Comparison of ENCODE assay signal across 1 cellular context in the genomic region with DNA sequence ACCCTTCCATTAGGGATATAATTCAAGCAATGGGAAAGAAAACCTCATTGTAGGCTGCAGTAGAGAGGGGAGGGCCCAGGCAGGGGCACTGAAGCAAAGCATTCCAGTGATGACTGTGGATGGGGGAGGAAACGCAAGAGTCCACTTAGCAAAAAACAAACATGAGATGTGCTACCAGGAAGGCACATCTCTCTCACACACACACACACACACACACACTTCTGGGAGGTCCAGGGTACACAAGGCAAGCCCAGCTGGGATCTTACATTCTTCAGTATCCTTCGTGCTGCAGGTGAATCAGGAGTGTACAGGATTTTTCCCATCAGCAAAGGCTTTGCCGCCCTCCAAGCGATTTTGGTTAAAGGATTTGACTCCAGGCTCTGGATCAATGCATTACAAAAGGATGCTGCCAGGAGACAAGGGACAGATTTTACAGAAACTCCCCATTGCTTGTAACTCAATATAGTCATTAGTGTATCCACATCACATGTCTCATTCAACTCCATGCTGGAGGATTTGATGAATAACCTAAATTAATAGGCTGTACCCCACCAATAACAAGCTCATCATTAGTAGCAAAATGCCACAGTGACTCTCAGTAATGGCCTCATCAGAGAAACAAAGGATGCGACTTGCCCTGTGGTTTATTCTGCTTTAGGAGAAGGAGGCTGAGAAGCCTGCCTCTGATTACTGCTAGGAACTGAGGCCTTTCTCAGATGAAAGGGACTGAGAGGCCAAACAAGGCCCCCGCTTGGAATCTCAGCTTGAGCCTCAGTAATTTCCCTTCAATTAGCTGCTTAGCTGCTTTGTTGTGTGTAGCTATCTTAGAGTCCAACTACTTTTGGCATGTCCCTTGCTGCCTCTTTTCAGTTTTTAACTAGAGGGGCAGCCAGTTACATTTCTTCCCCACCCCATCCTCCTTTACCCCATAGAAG.
TF ChIP-seq lines count a peak whose summit lies in the region.

No MANE protein-coding gene starts in this region.

TF ChIP-seq in IMR-90, 13 proteins besides CTCF, POLR2A, EP300 and RAD21 (continued from another document):
- TF ChIP-seq, protein P1, sequence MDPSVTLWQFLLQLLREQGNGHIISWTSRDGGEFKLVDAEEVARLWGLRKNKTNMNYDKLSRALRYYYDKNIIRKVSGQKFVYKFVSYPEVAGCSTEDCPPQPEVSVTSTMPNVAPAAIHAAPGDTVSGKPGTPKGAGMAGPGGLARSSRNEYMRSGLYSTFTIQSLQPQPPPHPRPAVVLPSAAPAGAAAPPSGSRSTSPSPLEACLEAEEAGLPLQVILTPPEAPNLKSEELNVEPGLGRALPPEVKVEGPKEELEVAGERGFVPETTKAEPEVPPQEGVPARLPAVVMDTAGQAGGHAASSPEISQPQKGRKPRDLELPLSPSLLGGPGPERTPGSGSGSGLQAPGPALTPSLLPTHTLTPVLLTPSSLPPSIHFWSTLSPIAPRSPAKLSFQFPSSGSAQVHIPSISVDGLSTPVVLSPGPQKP (IDR thresholded peaks at IDR 0.05; ENCODE audit: borderline replicate concordance, low read depth, low read length) = no peak
- no peak for TF ChIP-seq SMC3 (IDR thresholded peaks at IDR 0.05; ENCODE audit: low read depth, low read length)
- no peak for TF ChIP-seq RFX5 (IDR thresholded peaks at IDR 0.05; ENCODE audit: low read depth, low read length)
- no peak for TF ChIP-seq BHLHE40 (IDR thresholded peaks at IDR 0.05; ENCODE audit: low read depth, low read length)
- TF ChIP-seq MAFK (IDR thresholded peaks at IDR 0.05; ENCODE audit: low read depth, low read length) = no peak
- no peak for TF ChIP-seq FOS (IDR thresholded peaks at IDR 0.05; ENCODE audit: low read depth, low read length)
